In genomic region chr5:45454114-45454513, GRCh38 we compare ENCODE assay signal across 9 cellular contexts.
DNase-seq lines count a peak whose midpoint lies in the region; ATAC-seq and TF ChIP-seq lines count a peak whose summit lies in the region.
"Had no signal": no experiment of that assay in that cellular context is flagged by ENCODE, and none has a peak within 500 bp of the region (broad histone marks: within the 10 kb centered on the region; RNA-seq: fewer than 3 reads in every experiment).

No MANE protein-coding gene starts in this region.

- H3K4me3 ChIP-seq in stomach, result no peak overlapping the region

- 42 to 53% (median 47%) methylated on average over 4 of the region's 4 CpGs for WGBS in stomach, 5 donors

- H3K9me3 ChIP-seq in stomach, result no peaks in the 10 kb centered on the region

- intact Hi-C loops in stomach (cut with DNase I; ENCODE audit: low total_unique reads), result no loop called here

- TF ChIP-seq POLR2A in stomach (IDR thresholded peaks at IDR 0.05), result no peak

- DNase-seq in DMS 273 treated with DMSO at 0.1 percent for 48 hours (lab: John Stamatoyannopoulos, UW) (peak; percentile 19), SW480 (ENCODE audit: low spot score) (peak; percentile 43), kidney tubule cell (ENCODE audit: low spot score) (peak; percentile 61), stomach (no peak), NCI-H187 treated with DMSO at 0.1 percent for 48 hours (lab: John Stamatoyannopoulos, UW) (no peak)
- no peak for DNase-seq in stimulated activated CD4-positive, alpha-beta T cell treated with anti-CD3 and anti-CD28 coated beads, Interleukin-15, amount 100 ng/mL, for 24 hours
- DNase-seq in activated CD4-positive, alpha-beta T cell treated with anti-CD3 and anti-CD28 coated beads, Interleukin-2, amount 50 U/mL, for 4 hours, result no peak
- DNase-seq: activated naive CD8-positive, alpha-beta T cell treated with anti-CD3 and anti-CD28 coated beads, Interleukin-2, amount 10 ng/mL, durations not matched to agents 7 days and 5 days had no signal

- H3K4me1 ChIP-seq in stomach, result no peaks in the 10 kb centered on the region

- no peak for TF ChIP-seq CTCF in stomach (IDR thresholded peaks at IDR 0.05)

- peak; percentile 73 for ATAC-seq in HG02981 (IDR thresholded peaks at IDR 0.05; ENCODE audit: unreplicated experiment)

- H3K36me3 ChIP-seq in stomach, result no peaks in the 10 kb centered on the region

- no peak for TF ChIP-seq EP300 in stomach (IDR thresholded peaks at IDR 0.05)

- no peak overlapping the region for H3K27ac ChIP-seq in stomach

- no peaks in the 10 kb centered on the region for H3K27me3 ChIP-seq in stomach

Comparison
In these comparisons a context has a peak if more than half of its experiments do, and no peak if none do; other contexts are left out.
1. DNase-seq: peak in DMS 273 treated with DMSO at 0.1 percent for 48 hours (single experiment), SW480 (single experiment) and kidney tubule cell (single experiment); none in stomach (single experiment), stimulated activated CD4-positive, alpha-beta T cell treated with anti-CD3 and anti-CD28 coated beads, Interleukin-15, amount 100 ng/mL, for 24 hours (single experiment), activated CD4-positive, alpha-beta T cell treated with anti-CD3 and anti-CD28 coated beads, Interleukin-2, amount 50 U/mL, for 4 hours (0 of 2) and NCI-H187 treated with DMSO at 0.1 percent for 48 hours (single experiment).